ENCODE assay signal across 18 cellular contexts in the genomic region with DNA sequence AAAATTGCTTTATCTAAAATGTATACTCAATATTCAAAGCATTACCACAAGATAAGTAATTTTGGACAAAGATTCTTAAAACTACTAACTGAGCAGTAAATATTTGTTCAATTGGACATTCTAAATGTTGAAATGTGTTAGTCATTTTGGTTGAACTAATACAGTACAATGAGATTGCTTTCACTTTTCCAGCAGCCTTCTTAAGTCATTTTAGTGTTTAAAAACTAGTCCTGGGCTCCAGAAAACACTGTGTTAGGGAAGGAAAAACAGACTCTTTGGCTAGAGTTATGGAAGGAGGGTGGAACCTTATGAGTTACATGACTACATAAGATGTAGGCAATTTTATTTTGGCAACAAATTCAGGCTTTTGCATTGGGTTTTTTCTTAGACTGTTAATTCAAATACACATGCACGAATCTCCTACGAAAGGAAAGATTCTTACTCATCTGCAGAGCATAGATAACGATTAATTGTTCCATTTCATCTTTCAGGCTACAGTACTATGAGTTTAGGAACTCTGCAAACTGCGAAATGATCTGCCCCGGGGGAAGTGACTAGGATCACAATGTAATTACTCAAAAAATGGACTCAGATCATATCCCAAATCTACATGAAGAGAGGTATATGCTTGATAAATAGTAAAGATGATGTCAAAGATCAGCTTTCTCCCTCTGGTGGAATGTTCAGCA.
A peak's percentile ranks its signal among the peaks of the same experiment; 100 is the strongest.
DNase-seq lines count a peak whose midpoint lies in the region; ATAC-seq and TF ChIP-seq lines count a peak whose summit lies in the region.
"Had no signal": no experiment of that assay in that cellular context is flagged by ENCODE, and none has a peak within 500 bp of the region (broad histone marks: within the 10 kb centered on the region; RNA-seq: fewer than 3 reads in every experiment).

No MANE protein-coding gene starts in this region.

- H3K27ac Mint-ChIP-seq in activated naive CD8-positive, alpha-beta T cell treated with anti-CD3 and anti-CD28 coated beads, Interleukin-2, amount 50 U/mL, for 24 hours: no peak overlapping the region
- no peak overlapping the region for H3K27ac Mint-ChIP-seq in activated T-cell treated with anti-CD3 and anti-CD28 coated beads, Interleukin-2, amount 50 U/mL, for 72 hours
- H3K27ac Mint-ChIP-seq: activated CD8-positive, alpha-beta T cell treated with anti-CD3 and anti-CD28 coated beads, Interleukin-2, amount 10 ng/mL, durations not matched to agents 7 days and 5 days; dendritic cell treated with granulocyte-macrophage colony-stimulating factor and Interleukin-4, amounts not matched to agents 40 ng/mL and 50 ng/mL, for 4 days had no signal

- H3K4me3 Mint-ChIP-seq in activated naive CD8-positive, alpha-beta T cell treated with anti-CD3 and anti-CD28 coated beads, Interleukin-2, amount 50 U/mL, for 24 hours: no peak overlapping the region
- no peak overlapping the region for H3K4me3 Mint-ChIP-seq in activated T-cell treated with anti-CD3 and anti-CD28 coated beads, Interleukin-2, amount 50 U/mL, for 72 hours
- H3K4me3 Mint-ChIP-seq: activated CD8-positive, alpha-beta T cell treated with anti-CD3 and anti-CD28 coated beads, Interleukin-2, amount 10 ng/mL, durations not matched to agents 7 days and 5 days; dendritic cell treated with granulocyte-macrophage colony-stimulating factor and Interleukin-4, amounts not matched to agents 40 ng/mL and 50 ng/mL, for 4 days; neural crest cell had no signal

- H3K4me1 Mint-ChIP-seq in activated naive CD8-positive, alpha-beta T cell treated with anti-CD3 and anti-CD28 coated beads, Interleukin-2, amount 50 U/mL, for 24 hours: no peaks in the 10 kb centered on the region
- no peaks in the 10 kb centered on the region for H3K4me1 Mint-ChIP-seq in activated T-cell treated with anti-CD3 and anti-CD28 coated beads, Interleukin-2, amount 50 U/mL, for 72 hours (ENCODE audit: low read depth)
- H3K4me1 Mint-ChIP-seq: neural crest cell had no signal

- no peak overlapping the region for H3K4me2 ChIP-seq in Loucy (ENCODE audit: low read depth, low read length, poor library complexity, severe bottlenecking)

- H3K27me3 Mint-ChIP-seq in activated naive CD8-positive, alpha-beta T cell treated with anti-CD3 and anti-CD28 coated beads, Interleukin-2, amount 50 U/mL, for 24 hours: peaks cover 29% of the 10 kb centered on the region
- peaks cover 79% of the 10 kb centered on the region for H3K27me3 Mint-ChIP-seq in activated T-cell treated with anti-CD3 and anti-CD28 coated beads, Interleukin-2, amount 50 U/mL, for 72 hours (ENCODE audit: low read depth)
- H3K27me3 Mint-ChIP-seq: dendritic cell treated with granulocyte-macrophage colony-stimulating factor and Interleukin-4, amounts not matched to agents 40 ng/mL and 50 ng/mL, for 4 days had no signal

- intact Hi-C loops in ascending aorta (cut with DNase I): loop anchor here (5.0 kb wide), 1 partner anchor 82 kb away; no protein-coding TSS in a partner anchor

- no peak; the same call in 1 of the 2 replicates for TF ChIP-seq CTCF in Loucy (conservative IDR thresholded peaks at IDR 0.05; ENCODE audit: low read length)
- TF ChIP-seq CTCF in ascending aorta (IDR thresholded peaks at IDR 0.05): no peak

- no peak for ATAC-seq in activated naive CD8-positive, alpha-beta T cell treated with anti-CD3 and anti-CD28 coated beads, Interleukin-2, amount 50 U/mL, for 24 hours
- no peak for ATAC-seq in GM21825 (IDR thresholded peaks at IDR 0.05; ENCODE audit: unreplicated experiment)
- no peak for ATAC-seq in activated T-cell treated with anti-CD3 and anti-CD28 coated beads, Interleukin-2, amount 50 U/mL, for 72 hours (replicated peaks in 1 of 2)
- ATAC-seq: activated CD8-positive, alpha-beta T cell treated with anti-CD3 and anti-CD28 coated beads, Interleukin-2, amount 10 ng/mL, durations not matched to agents 7 days and 5 days had no signal

- H3K4me1 ChIP-seq in ACC112 (ENCODE audit: control insufficient read depth, insufficient read depth, low read length, unreplicated experiment) (peaks cover 22% of the 10 kb centered on the region), Loucy (ENCODE audit: insufficient read depth, low read length, poor library complexity, severe bottlenecking) (no peaks in the 10 kb centered on the region), ascending aorta (peaks cover 0 to 18% of the 10 kb centered on the region in 2 donors)
- H3K4me1 ChIP-seq: uterus had no signal

- no peaks in the 10 kb centered on the region for H3F3A ChIP-seq in Loucy (ENCODE audit: low read depth)

- H3K27ac ChIP-seq in ACC112 (ENCODE audit: low read depth, low read length) (peak overlapping the region; percentile 41), ascending aorta (no peak overlapping the region)
- H3K27ac ChIP-seq: RWPE1 had no signal

- H3K9me3 Mint-ChIP-seq in activated naive CD8-positive, alpha-beta T cell treated with anti-CD3 and anti-CD28 coated beads, Interleukin-2, amount 50 U/mL, for 24 hours: no peaks in the 10 kb centered on the region
- H3K9me3 Mint-ChIP-seq in activated T-cell treated with anti-CD3 and anti-CD28 coated beads, Interleukin-2, amount 50 U/mL, for 72 hours: no peaks in the 10 kb centered on the region
- H3K9me3 Mint-ChIP-seq: dendritic cell treated with granulocyte-macrophage colony-stimulating factor and Interleukin-4, amounts not matched to agents 40 ng/mL and 50 ng/mL, for 4 days had no signal

- H3K9me3 ChIP-seq in Loucy (ENCODE audit: insufficient read depth, low read depth, low read length) (no peaks in the 10 kb centered on the region), ascending aorta (no peaks in the 10 kb centered on the region)
- H3K9me3 ChIP-seq: uterus had no signal

- H3K36me3 ChIP-seq in ACC112 (ENCODE audit: insufficient read depth, low read length) (no peaks in the 10 kb centered on the region), Loucy (ENCODE audit: insufficient read depth, low read length) (no peaks in the 10 kb centered on the region), ascending aorta (no peaks in the 10 kb centered on the region)
- H3K36me3 ChIP-seq: uterus had no signal

- DNase-seq in dermis blood vessel endothelial cell: peak; percentile 7
- DNase-seq in lung microvascular endothelial cell (ENCODE audit: low read depth in 2 of 2): peak; percentile 16 to 19
- no peak for DNase-seq in activated naive CD8-positive, alpha-beta T cell treated with anti-CD3 and anti-CD28 coated beads, Interleukin-2, amount 50 U/mL, for 24 hours
- DNase-seq in activated T-cell treated with anti-CD3 and anti-CD28 coated beads, Interleukin-2, amount 50 U/mL, for 72 hours: no peak
- DNase-seq in ascending aorta (ENCODE audit: low spot score in 2 of 2): no peak
- DNase-seq: activated CD8-positive, alpha-beta T cell treated with anti-CD3 and anti-CD28 coated beads, Interleukin-2, amount 10 ng/mL, durations not matched to agents 7 days and 5 days; head of caudate nucleus; NCI-H1436; NCI-H524 treated with DMSO at 0.1 percent for 48 hours; stimulated activated CD4-positive, alpha-beta T cell treated with anti-CD3 and anti-CD28 coated beads, Interleukin-15, amount 100 ng/mL, for 24 hours; T1000; uterus had no signal

- no peaks in the 10 kb centered on the region for H3K79me2 ChIP-seq in ACC112 (ENCODE audit: control insufficient read depth, insufficient read depth, low read length, unreplicated experiment)
- no peaks in the 10 kb centered on the region for H3K79me2 ChIP-seq in Loucy (ENCODE audit: insufficient read depth, low read length)

- H3K4me3 ChIP-seq in ACC112 (ENCODE audit: low read depth, low read length) (peak overlapping the region; percentile 74), Loucy (ENCODE audit: low read length, poor library complexity, severe bottlenecking) (no peak overlapping the region), ascending aorta (peak overlapping the region in 1 of 2 donors; percentile 39)

- no peak overlapping the region for H3K9ac ChIP-seq in Loucy (ENCODE audit: low read depth, low read length, poor library complexity, severe bottlenecking)

- H4K20me1 ChIP-seq in Loucy (ENCODE audit: insufficient read depth, low read length, poor library complexity, severe bottlenecking): no peaks in the 10 kb centered on the region

- no peaks in the 10 kb centered on the region for H3K27me3 ChIP-seq in ACC112 (ENCODE audit: insufficient read depth, low read length)
- H3K27me3 ChIP-seq in Loucy (ENCODE audit: insufficient read depth, low read length, poor library complexity, severe bottlenecking): no peaks in the 10 kb centered on the region
- H3K27me3 ChIP-seq in ascending aorta: no peaks in the 10 kb centered on the region
- H3K27me3 ChIP-seq: uterus had no signal

- H3K9me2 ChIP-seq in Loucy (replicated peaks; ENCODE audit: low read depth, low read length): no peaks in the 10 kb centered on the region

- H3K36me3 Mint-ChIP-seq in activated naive CD8-positive, alpha-beta T cell treated with anti-CD3 and anti-CD28 coated beads, Interleukin-2, amount 50 U/mL, for 24 hours (ENCODE audit: low read depth): no peaks in the 10 kb centered on the region
- H3K36me3 Mint-ChIP-seq in activated T-cell treated with anti-CD3 and anti-CD28 coated beads, Interleukin-2, amount 50 U/mL, for 72 hours (ENCODE audit: insufficient read depth in 2 of 2): no peaks in the 10 kb centered on the region

- H2AFZ ChIP-seq in ACC112 (ENCODE audit: low read length, unreplicated experiment): peak overlapping the region; percentile 99
- peak overlapping the region; percentile 25; the same call in 1 of the 2 replicates for H2AFZ ChIP-seq in Loucy (ENCODE audit: low read length)

Comparison
In these comparisons a context has a peak if more than half of its experiments do, and no peak if none do; other contexts are left out.
1. DNase-seq: peak in dermis blood vessel endothelial cell (single experiment) and lung microvascular endothelial cell (2 of 2); none in activated naive CD8-positive, alpha-beta T cell treated with anti-CD3 and anti-CD28 coated beads, Interleukin-2, amount 50 U/mL, for 24 hours (single experiment), activated T-cell treated with anti-CD3 and anti-CD28 coated beads, Interleukin-2, amount 50 U/mL, for 72 hours (0 of 2) and ascending aorta (0 of 2).